1 cellular context compared by ENCODE assay signal in genomic region chr1:20366766-20367602, GRCh38.
TF ChIP-seq lines count a peak whose summit lies in the region.

No MANE protein-coding gene starts in this region.

TF ChIP-seq in GM23338, 12 proteins besides CTCF, POLR2A, EP300 and RAD21 (continued from another document):
- peak; percentile 50; the same call in 1 of the 2 replicates for TF ChIP-seq ZNF462 (CRISPR knock-in tag; IDR thresholded peaks at IDR 0.05)
- TF ChIP-seq ZNF114 (CRISPR knock-in tag; IDR thresholded peaks at IDR 0.05) = no peak
- no peak for TF ChIP-seq REST (IDR thresholded peaks at IDR 0.05; ENCODE audit: unreplicated experiment)
TF ChIP-seq in GM23338: peak in this region for 2.
